In the genomic region with DNA sequence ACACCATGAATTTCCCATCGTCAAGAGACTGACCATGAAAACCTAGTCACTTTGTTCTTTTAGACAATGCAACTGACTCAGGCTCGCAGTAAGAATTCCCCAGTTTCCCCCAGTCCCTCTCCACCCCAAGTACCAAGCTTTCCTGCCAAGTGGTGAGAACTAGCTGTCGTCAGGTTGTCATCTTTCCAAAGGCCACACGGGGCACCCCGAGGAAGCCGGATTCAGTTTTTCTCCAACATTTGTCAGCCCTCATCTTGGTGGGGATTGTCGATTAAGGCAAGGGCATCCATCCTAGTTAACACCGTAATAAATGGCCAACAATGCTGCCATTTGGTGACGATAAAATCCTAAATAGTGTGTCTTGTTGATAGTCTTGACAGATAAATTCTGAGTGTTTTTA, we compare ENCODE assay signal across 19 cellular contexts.
DNase-seq lines count a peak whose midpoint lies in the region; FAIRE-seq and TF ChIP-seq lines count a peak whose summit lies in the region.
"Had no signal": no experiment of that assay in that cellular context is flagged by ENCODE, and none has a peak within 500 bp of the region (broad histone marks: within the 10 kb centered on the region; RNA-seq: fewer than 3 reads in every experiment).

No MANE protein-coding gene starts in this region.

- TF ChIP-seq CTCF in D721Med (IDR thresholded peaks at IDR 0.05; ENCODE audit: insufficient read depth, missing control alignments), result peak; percentile 16
- peak; percentile 5; the same call in 1 of the 3 replicates for TF ChIP-seq CTCF in GM12872 (IDR thresholded peaks at IDR 0.05; ENCODE audit: insufficient read depth, low read depth, low read length)

- FAIRE-seq in D721Med (lab: Jason Lieb, UNC), result peak; percentile 69
- FAIRE-seq: colon, GM12891, RCC 7860 had no signal

- no peak for DNase-seq in D721Med (ENCODE audit: insufficient read length, low spot score)
- peak; percentile 16 for DNase-seq in RKO (ENCODE audit: low spot score)
- peak; percentile 33 for DNase-seq in iPS DF 4.7 (ENCODE audit: extremely low read depth, low spot score)
- DNase-seq in inferior parietal cortex (ENCODE audit: extremely low spot score), result no peak
- no peak for DNase-seq in DMS153 (lab: John Stamatoyannopoulos, UW)
- DNase-seq in stimulated activated CD4-positive, alpha-beta T cell treated with anti-CD3 and anti-CD28 coated beads, Interleukin-2, amount 100 ng/mL, for 24 hours, result no peak
- DNase-seq: activated CD4-positive, CD25-positive, alpha-beta regulatory T cell treated with anti-CD3 and anti-CD28 coated beads, Interleukin-2, amount 50 U/mL, for 72 hours; activated gamma-delta T cell; aorta; C1 segment of cervical spinal cord; IMR-90; kidney glomerular epithelial cell; mucosa of descending colon; NCI-H1092; NCI-H510A had no signal

Comparison
In these comparisons a context has a peak if more than half of its experiments do, and no peak if none do; other contexts are left out.
1. DNase-seq: peak in RKO (single experiment) and iPS DF 4.7 (single experiment); none in D721Med (single experiment), inferior parietal cortex (single experiment), DMS153 (single experiment) and stimulated activated CD4-positive, alpha-beta T cell treated with anti-CD3 and anti-CD28 coated beads, Interleukin-2, amount 100 ng/mL, for 24 hours (0 of 2).